In genomic region chr16:15885560-15886001, GRCh38 we compare ENCODE assay signal across 1 cellular context.
TF ChIP-seq lines count a peak whose summit lies in the region.

No MANE protein-coding gene starts in this region.

TF ChIP-seq in A549, 52 proteins besides CTCF, POLR2A, EP300 and RAD21 (continued from another document):
- TF ChIP-seq ATOH8 (CRISPR knock-in tag; IDR thresholded peaks at IDR 0.05; ENCODE audit: low read depth) = 0 out of 2 replicates have a peak, but pooled peaks have one; percentile 6
- no peak for TF ChIP-seq RCOR1 (IDR thresholded peaks at IDR 0.05; ENCODE audit: low read depth, low read length)
- TF ChIP-seq FOXS1 (CRISPR knock-in tag; IDR thresholded peaks at IDR 0.05) = 0 out of 2 replicates have a peak, but pooled peaks have one; percentile 51
- no peak for TF ChIP-seq TFCP2L1 (CRISPR knock-in tag; IDR thresholded peaks at IDR 0.05)
- no peak for TF ChIP-seq ESRRA (IDR thresholded peaks at IDR 0.05; ENCODE audit: borderline replicate concordance, low read length)
- peak; percentile 69; the same call in 1 of the 2 replicates for TF ChIP-seq HOXB13 (CRISPR knock-in tag; IDR thresholded peaks at IDR 0.05; ENCODE audit: low read depth)
- no peak for TF ChIP-seq CBX2 (IDR thresholded peaks at IDR 0.05; ENCODE audit: borderline replicate concordance, low read depth)
- TF ChIP-seq JUNB (IDR thresholded peaks at IDR 0.05) = no peak
- TF ChIP-seq HOXA7 (CRISPR knock-in tag; IDR thresholded peaks at IDR 0.05) = peak; percentile 62; the same call in 1 of the 2 replicates
- TF ChIP-seq HMGXB4 (CRISPR knock-in tag; IDR thresholded peaks at IDR 0.05; ENCODE audit: borderline replicate concordance) = no peak
- TF ChIP-seq FOSL2 (IDR thresholded peaks at IDR 0.05) = no peak
- 0 out of 2 replicates have a peak, but pooled peaks have one; percentile 18 for TF ChIP-seq FOSL2 (CRISPR knock-in tag; IDR thresholded peaks at IDR 0.05)
- no peak for TF ChIP-seq NPAS2 (CRISPR knock-in tag; IDR thresholded peaks at IDR 0.05; ENCODE audit: borderline replicate concordance)
- TF ChIP-seq NR3C1 (IDR thresholded peaks at IDR 0.05) = no peak
- no peak for TF ChIP-seq CEBPB (IDR thresholded peaks at IDR 0.05)
- TF ChIP-seq POLR2AphosphoS2 (conservative IDR thresholded peaks at IDR 0.05; ENCODE audit: low read length) = no peak
